13 cellular contexts compared by ENCODE assay signal in genomic region chr2:234491281-234491680, GRCh38. TPM values are rescaled to one million over a fixed set of nuclear protein-coding genes. Genes with fewer than 3 reads are reported as not detected.
DNase-seq lines count a peak whose midpoint lies in the region; ATAC-seq, FAIRE-seq and TF ChIP-seq lines count a peak whose summit lies in the region.
"Had no signal": no experiment of that assay in that cellular context is flagged by ENCODE, and none has a peak within 500 bp of the region (broad histone marks: within the 10 kb centered on the region; RNA-seq: fewer than 3 reads in every experiment).

No MANE protein-coding gene starts in this region.

- H3K4me3 Mint-ChIP-seq in CD8-positive, alpha-beta T cell, result peak overlapping the region; percentile 85
- H3K4me3 Mint-ChIP-seq in astrocyte (ENCODE audit: unreplicated experiment), result no peak overlapping the region
- peak overlapping the region; percentile 53 to 73 (median 66) for H3K4me3 Mint-ChIP-seq in nephron

- no peak overlapping the region for H3K9ac ChIP-seq in astrocyte (ENCODE audit: low read length)

- peaks cover 75% of the 10 kb centered on the region for H3K36me3 Mint-ChIP-seq in CD8-positive, alpha-beta T cell
- H3K36me3 Mint-ChIP-seq in astrocyte (ENCODE audit: low read depth, unreplicated experiment) (peaks cover 4% of the 10 kb centered on the region), nephron (ENCODE audit: low read depth) (peaks cover 8% of the 10 kb centered on the region)

- ATAC-seq in CD8-positive, alpha-beta T cell, result no peak
- ATAC-seq in HG03571 (IDR thresholded peaks at IDR 0.05; ENCODE audit: unreplicated experiment), result no peak
- ATAC-seq: SK-N-SH treated with all-trans-retinoic acid at 6 μM for 48 hours had no signal

- H3K79me2 ChIP-seq in astrocyte (ENCODE audit: insufficient read depth, low read length), result peaks cover 64% of the 10 kb centered on the region

- no peak overlapping the region for H2AFZ ChIP-seq in astrocyte (ENCODE audit: low read depth, low read length)

- peaks cover 67% of the 10 kb centered on the region for H3K4me1 Mint-ChIP-seq in CD8-positive, alpha-beta T cell (ENCODE audit: low read depth)
- peaks cover 24% of the 10 kb centered on the region for H3K4me1 Mint-ChIP-seq in astrocyte (ENCODE audit: low read depth, unreplicated experiment)
- H3K4me1 Mint-ChIP-seq in nephron, result peaks cover 37% of the 10 kb centered on the region

- H3K4me2 ChIP-seq in astrocyte (ENCODE audit: low read length), result peak overlapping the region; percentile 23

- POLR2A ChIA-PET in CD8-positive, alpha-beta T cell (lab: Charles Lee), result interaction anchor here (1.0 to 3.1 kb wide), 4 partner anchors 37 to 499 kb away, joined by 3 to 13 read pairs (median 4); no protein-coding TSS in a partner anchor

- peak overlapping the region; percentile 42 for H3K4me3 ChIP-seq in CD8-positive, alpha-beta T cell (ENCODE audit: low read depth, low read length)
- H3K4me3 ChIP-seq in astrocyte (ENCODE audit: insufficient read depth, low read depth, low read length), result no peak overlapping the region
- H3K4me3 ChIP-seq in ascending aorta, result no peak overlapping the region
- H3K4me3 ChIP-seq: HAP-1 had no signal

- no peaks in the 10 kb centered on the region for H3K27me3 ChIP-seq in CD8-positive, alpha-beta T cell (ENCODE audit: insufficient read depth, low read length)
- H3K27me3 ChIP-seq in astrocyte (ENCODE audit: insufficient read depth, low read length), result no peaks in the 10 kb centered on the region
- H3K27me3 ChIP-seq in ascending aorta, result no peaks in the 10 kb centered on the region

- no peaks in the 10 kb centered on the region for H3K9me3 ChIP-seq in CD8-positive, alpha-beta T cell (ENCODE audit: low read length)
- H3K9me3 ChIP-seq in astrocyte (ENCODE audit: insufficient read depth, low read depth, low read length) (no peaks in the 10 kb centered on the region), ascending aorta (no peaks in the 10 kb centered on the region)
- H3K9me3 ChIP-seq: HAP-1 had no signal

- intact Hi-C loops in CD8-positive, alpha-beta T cell (cut with DNase I, micrococcal nuclease), result loop anchor here (2.0 to 10.0 kb wide), 2 partner anchors 38 to 1076 kb away; no protein-coding TSS in a partner anchor
- intact Hi-C loops in ascending aorta (cut with DNase I), result no loop called here

- TF ChIP-seq CTCF in CD8-positive, alpha-beta T cell (IDR thresholded peaks at IDR 0.05), result no peak
- TF ChIP-seq CTCF in astrocyte (IDR thresholded peaks at IDR 0.05; ENCODE audit: insufficient read depth, low read depth, low read length) (no peak), nephron (IDR thresholded peaks at IDR 0.05; ENCODE audit: unreplicated experiment in 3 of 3) (no peak), ascending aorta (IDR thresholded peaks at IDR 0.05) (no peak)

- H3K9me3 Mint-ChIP-seq in CD8-positive, alpha-beta T cell, result no peaks in the 10 kb centered on the region
- H3K9me3 Mint-ChIP-seq in astrocyte (ENCODE audit: unreplicated experiment) (peaks cover 3% of the 10 kb centered on the region), nephron (no peaks in the 10 kb centered on the region)

- H3K27ac ChIP-seq in CD8-positive, alpha-beta T cell (ENCODE audit: low read depth, low read length), result peak overlapping the region; percentile 99
- no peak overlapping the region for H3K27ac ChIP-seq in astrocyte (ENCODE audit: low read depth, low read length)
- no peak overlapping the region for H3K27ac ChIP-seq in ascending aorta

- FAIRE-seq in astrocyte (lab: Jason Lieb, UNC), result no peak
- FAIRE-seq: endometrium had no signal

- CTCF ChIA-PET in CD8-positive, alpha-beta T cell (lab: Charles Lee), result interaction anchor here (0.9 to 1.7 kb wide), 7 partner anchors 9 to 353 kb away, joined by 3 to 5 read pairs (median 3); no protein-coding TSS in a partner anchor

- no peak for DNase-seq in CD8-positive, alpha-beta T cell
- peak; percentile 73 for DNase-seq in MV-4-11 (lab: John Stamatoyannopoulos, UW)
- peak; percentile 46 for DNase-seq in astrocyte (ENCODE audit: low read depth)
- no peak for DNase-seq in EL
- DNase-seq in kidney tubule cell (ENCODE audit: low spot score), result no peak
- DNase-seq in ascending aorta (ENCODE audit: low spot score in 2 of 2), result no peak
- DNase-seq: head of caudate nucleus, NCI-H82 had no signal

- peaks cover 59% of the 10 kb centered on the region for H4K20me1 ChIP-seq in astrocyte (ENCODE audit: insufficient read depth, low read length)

- peaks cover 10% of the 10 kb centered on the region for H3K36me3 ChIP-seq in CD8-positive, alpha-beta T cell (ENCODE audit: insufficient read depth, low read length)
- H3K36me3 ChIP-seq in astrocyte (ENCODE audit: insufficient read depth, low read length) (peaks cover 5% of the 10 kb centered on the region), ascending aorta (no peaks in the 10 kb centered on the region)

- peak overlapping the region; percentile 98 for H3K27ac Mint-ChIP-seq in CD8-positive, alpha-beta T cell
- H3K27ac Mint-ChIP-seq in astrocyte (ENCODE audit: unreplicated experiment) (no peak overlapping the region), nephron (peak overlapping the region in 1 of 3 experiments; percentile 17)

- peaks cover 61% of the 10 kb centered on the region for H3K4me1 ChIP-seq in CD8-positive, alpha-beta T cell (ENCODE audit: insufficient read depth, low read length)
- peaks cover 20% of the 10 kb centered on the region for H3K4me1 ChIP-seq in astrocyte (ENCODE audit: insufficient read depth, low read length)
- H3K4me1 ChIP-seq in ascending aorta, result peaks cover 8 to 9% of the 10 kb centered on the region in 2 donors

- H3K27me3 Mint-ChIP-seq in CD8-positive, alpha-beta T cell (ENCODE audit: low read depth), result no peaks in the 10 kb centered on the region
- no peaks in the 10 kb centered on the region for H3K27me3 Mint-ChIP-seq in astrocyte (ENCODE audit: low read depth, unreplicated experiment)
- H3K27me3 Mint-ChIP-seq in nephron (ENCODE audit: low read depth), result peaks cover 45% of the 10 kb centered on the region

RNA-seq across cellular contexts. Expression of gene ARL4C, which starts 5.6 kb away (rescaled TPM):
- total RNA-seq in CD8-positive, alpha-beta T cell, result 100 to 1,000 TPM; 484 to 496 TPM
- total RNA-seq in astrocyte (59.3 and 70.7 TPM in 2 replicates), ascending aorta (18.8 TPM)

Comparison
In these comparisons a context has a peak if more than half of its experiments do, and no peak if none do; other contexts are left out.
1. DNase-seq: peak in MV-4-11 (single experiment) and astrocyte (single experiment); none in CD8-positive, alpha-beta T cell (0 of 7), EL (single experiment), kidney tubule cell (single experiment) and ascending aorta (0 of 2).